Comparison of ENCODE assay signal across 22 cellular contexts in the genomic region with DNA sequence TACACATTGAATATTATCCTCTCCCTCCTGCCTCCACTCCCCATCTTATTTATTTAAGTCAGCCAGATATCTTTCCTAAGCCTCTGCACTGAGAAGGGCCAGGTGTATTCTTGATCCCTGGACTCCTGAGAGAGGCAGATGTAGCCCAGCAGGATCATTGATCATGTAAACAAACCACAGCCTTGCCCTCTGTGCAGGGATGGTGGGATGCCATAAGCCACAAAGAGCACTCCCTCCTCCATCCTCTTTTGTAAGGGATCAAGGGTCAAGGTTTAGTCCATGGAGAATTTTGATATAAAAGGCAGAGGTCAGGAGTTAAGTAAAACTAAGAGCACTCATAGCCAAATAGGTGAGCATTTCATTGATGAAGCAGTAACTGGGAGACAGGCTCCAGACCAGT. TPM values are rescaled to one million over a fixed set of nuclear protein-coding genes. Genes with fewer than 3 reads are reported as not detected.
"Had no signal": no experiment of that assay in that cellular context is flagged by ENCODE, and none has a peak within 500 bp of the region (broad histone marks: within the 10 kb centered on the region; RNA-seq: fewer than 3 reads in every experiment).

No MANE protein-coding gene starts in this region.

- H3K27me3 Mint-ChIP-seq: naive thymus-derived CD4-positive, alpha-beta T cell had no signal

- H3K36me3 Mint-ChIP-seq: immature natural killer cell had no signal

- DNase-seq: effector memory CD4-positive, alpha-beta T cell; immature natural killer cell; kidney; left cardiac atrium; mammary epithelial cell; naive thymus-derived CD4-positive, alpha-beta T cell; nephron progenitor cell; sigmoid colon; stimulated activated CD4-positive, alpha-beta T cell treated with anti-CD3 and anti-CD28 coated beads, Interleukin-12 subunit alpha, Interleukin-12 subunit beta, amount 100 ng/mL, for 4 hours; stimulated activated naive CD4-positive, alpha-beta T cell; stomach; thyroid gland; upper lobe of left lung had no signal

- H3K4me3 Mint-ChIP-seq: immature natural killer cell; naive thymus-derived CD4-positive, alpha-beta T cell; nephron progenitor cell had no signal

- ATAC-seq: gastroesophageal sphincter; naive thymus-derived CD4-positive, alpha-beta T cell had no signal

- H3K4me1 Mint-ChIP-seq: immature natural killer cell had no signal

- H3K27me3 ChIP-seq: esophagus muscularis mucosa, gastroesophageal sphincter, sigmoid colon, stomach, thyroid gland, upper lobe of left lung, vagina had no signal

- H3K9me3 ChIP-seq: esophagus muscularis mucosa, gastroesophageal sphincter, sigmoid colon, stomach, thyroid gland, upper lobe of left lung, vagina had no signal

- H3K36me3 ChIP-seq: thyroid gland had no signal

- H3K27ac ChIP-seq: epithelial cell of prostate, esophagus muscularis mucosa, gastroesophageal sphincter, parathyroid adenoma, sigmoid colon, skin epidermis, stomach, thyroid gland, upper lobe of left lung, vagina had no signal

- H3K9me3 Mint-ChIP-seq: immature natural killer cell, nephron progenitor cell had no signal

- H3K4me3 ChIP-seq: esophagus muscularis mucosa, gastroesophageal sphincter, sigmoid colon, skin epidermis, stomach, thyroid gland, upper lobe of left lung, vagina had no signal

- H3K27ac Mint-ChIP-seq: immature natural killer cell had no signal

- H3K4me1 ChIP-seq: esophagus muscularis mucosa, gastroesophageal sphincter, sigmoid colon, stomach, upper lobe of left lung, vagina had no signal

RNA-seq across cellular contexts. Expression of a gene that starts 39.7 kb away (rescaled TPM):
- total RNA-seq: fibroblast of villous mesenchyme; mammary epithelial cell; mononuclear cell; naive thymus-derived CD4-positive, alpha-beta T cell; pulmonary artery endothelial cell had no signal
